8 cellular contexts compared by ENCODE assay signal in genomic region chr21:17780539-17780938, GRCh38. TPM values are rescaled to one million over a fixed set of nuclear protein-coding genes. Genes with fewer than 3 reads are reported as not detected.
A peak's percentile ranks its signal among the peaks of the same experiment; 100 is the strongest.
DNase-seq lines count a peak whose midpoint lies in the region; ATAC-seq and TF ChIP-seq lines count a peak whose summit lies in the region.

No MANE protein-coding gene starts in this region.

- peak overlapping the region; percentile 18 for H3K4me2 ChIP-seq in OCI-LY7 (ENCODE audit: low read length)

- no peak for TF ChIP-seq CTCF in OCI-LY7 (conservative IDR thresholded peaks at IDR 0.05; ENCODE audit: low read length)

- POLR2A ChIA-PET in OCI-LY7 (lab: Charles Lee) = interaction anchor here (0.7 to 2.6 kb wide), 10 partner anchors 10 to 368 kb away, joined by 4 to 34 read pairs (median 5); partner anchors contain the start of gene C21orf91

- H3K27ac ChIP-seq in OCI-LY7 (ENCODE audit: low read depth, low read length, poor library complexity, severe bottlenecking) = no peak overlapping the region

- CTCF ChIA-PET in OCI-LY7 (lab: Charles Lee; ENCODE audit: unreplicated experiment) = no interaction called here

- no peaks in the 10 kb centered on the region for H3K79me2 ChIP-seq in OCI-LY7 (ENCODE audit: insufficient read depth, low read depth, low read length)

- no peaks in the 10 kb centered on the region for H3K9me2 ChIP-seq in OCI-LY7 (ENCODE audit: insufficient read depth, low read length)

- H2AFZ ChIP-seq in OCI-LY7 (ENCODE audit: low read length) = peak overlapping the region; percentile 12; the same call in 1 of the 2 replicates

- H3K36me3 ChIP-seq in OCI-LY7 (ENCODE audit: insufficient read depth, low read length) = peaks cover 11% of the 10 kb centered on the region

- peak; percentile 36 for ATAC-seq in GM18867 (IDR thresholded peaks at IDR 0.05; ENCODE audit: unreplicated experiment)
- ATAC-seq in HG02840 (IDR thresholded peaks at IDR 0.05; ENCODE audit: low FRiP score, unreplicated experiment) = peak; percentile 36

- peaks cover 57% of the 10 kb centered on the region for H3K4me1 ChIP-seq in OCI-LY7 (ENCODE audit: insufficient read depth, low read length, poor library complexity, severe bottlenecking)

- H4K20me1 ChIP-seq in OCI-LY7 (ENCODE audit: insufficient read depth, low read length) = no peaks in the 10 kb centered on the region

- no peak overlapping the region for H3K4me3 ChIP-seq in OCI-LY7 (ENCODE audit: low read depth, low read length, poor library complexity, severe bottlenecking)

- H3K9me3 ChIP-seq in OCI-LY7 (ENCODE audit: low read length) = peaks cover 7% of the 10 kb centered on the region; the same call in 1 of the 2 replicates

- no TSS peak for BruUV-seq in OCI-LY7 (replicated peaks; lab: Mats Ljungman, UMichigan)

- intact Hi-C loops in OCI-LY7 (cut with micrococcal nuclease; ENCODE audit: unreplicated experiment) = loop anchor here (5.0 kb wide), 4 partner anchors 168 to 393 kb away; partner anchors contain the start of genes BTG3 and CXADR

- in situ Hi-C loops in ACHN (cut with HindIII; ENCODE audit: low pct_ligation_motif_present, low pct_unique_long_range_greater_than_20kb, low sequenced_read_pairs) = no loop called here

- peak; percentile 23 for DNase-seq in OCI-LY7 (ENCODE audit: low spot score)
- peak; percentile 49 for DNase-seq in kidney tubule cell (ENCODE audit: low spot score)
- DNase-seq in kidney glomerular epithelial cell (lab: John Stamatoyannopoulos, UW) = no peak
- no peak for DNase-seq in NCI-H2196 (lab: John Stamatoyannopoulos, UW; ENCODE audit: unreplicated experiment)
- DNase-seq in ACHN = no peak
- DNase-seq in DMS153 (lab: John Stamatoyannopoulos, UW) = no peak

RNA-seq across cellular contexts. Expression of gene C21orf91, which starts 38.6 kb away (rescaled TPM):
- 13.8 and 15.8 TPM in 2 replicates for total RNA-seq in OCI-LY7 (2014; rRNA removed; shearing (Covaris generic))
- total RNA-seq in OCI-LY7 (2022) = 32.8 and 36.5 TPM in 2 replicates

Comparison
In these comparisons a context has a peak if more than half of its experiments do, and no peak if none do; other contexts are left out.
1. DNase-seq: peak in OCI-LY7 (single experiment) and kidney tubule cell (single experiment); none in kidney glomerular epithelial cell (single experiment), NCI-H2196 (single experiment), ACHN (single experiment) and DMS153 (single experiment).